8 cellular contexts compared by ENCODE assay signal in genomic region chr6:31546962-31547726, GRCh38. TPM values are rescaled to one million over a fixed set of nuclear protein-coding genes. Genes with fewer than 3 reads are reported as not detected.
DNase-seq lines count a peak whose midpoint lies in the region; ATAC-seq and TF ChIP-seq lines count a peak whose summit lies in the region.

TSS of gene NFKBIL1 (plus strand) at chr6:31547608. CDS start at chr6:31547695, 87 bp downstream.

- peak within 1 kb of the TSS; percentile 96 for H3K27ac ChIP-seq in Panc1 (ENCODE audit: low read length)
- peak within 1 kb of the TSS; percentile 75 to 80 for H3K27ac ChIP-seq in mucosa of rectum (ENCODE audit: low read depth in 2 of 2, low read length in 2 of 2)

- TF ChIP-seq POLR2A in erythroblast (IDR thresholded peaks at IDR 0.05; ENCODE audit: low read length): peak; percentile 65

- H3K4me1 ChIP-seq in Panc1 (ENCODE audit: control insufficient read depth, insufficient read depth, low read length) (peaks cover 12% of the 10 kb centered on the region), mucosa of rectum (ENCODE audit: control insufficient read depth in 2 of 2, insufficient read depth in 2 of 2, low read length in 2 of 2) (peaks cover 15 to 19% of the 10 kb centered on the region in 2 donors)

- peak; percentile 49 for ATAC-seq in GM21526 (IDR thresholded peaks at IDR 0.05; ENCODE audit: low FRiP score, unreplicated experiment)
- peak; percentile 94 for ATAC-seq in Panc1

- H3K27me3 ChIP-seq in Panc1 (ENCODE audit: control insufficient read depth, insufficient read depth, low read length) (no peaks in the 10 kb centered on the region), mucosa of rectum (ENCODE audit: control insufficient read depth in 2 of 2, insufficient read depth in 2 of 2, low read length in 2 of 2) (no peaks in the 10 kb centered on the region)

- POLR2A ChIA-PET in Panc1 (lab: Charles Lee): interaction anchor here (0.5 to 0.6 kb wide), 3 partner anchors 44 to 227 kb away, joined by 3 to 8 read pairs (median 7); no protein-coding TSS in a partner anchor

- H3K9me3 ChIP-seq in Panc1 (ENCODE audit: control insufficient read depth, insufficient read depth, low read depth, low read length): no peaks in the 10 kb centered on the region
- H3K9me3 ChIP-seq in mucosa of rectum (ENCODE audit: control insufficient read depth in 2 of 2, low read length in 2 of 2): no peaks in the 10 kb centered on the region

- peaks cover 49% of the 10 kb centered on the region for H3K36me3 Mint-ChIP-seq in activated T-cell treated with anti-CD3 and anti-CD28 coated beads, Interleukin-2, amount 50 U/mL, for 24 hours (ENCODE audit: low read depth)

- in situ Hi-C loops in KBM-7 (cut with MboI; ENCODE audit: low pct_unique_long_range_greater_than_20kb, low sequenced_read_pairs) (no loop called here), Panc1 (cut with HindIII; ENCODE audit: low pct_unique_long_range_greater_than_20kb, low sequenced_read_pairs) (no loop called here)

- H3K27ac Mint-ChIP-seq in activated T-cell treated with anti-CD3 and anti-CD28 coated beads, Interleukin-2, amount 50 U/mL, for 24 hours: peak within 1 kb of the TSS; percentile 95

- H3K4me3 Mint-ChIP-seq in activated T-cell treated with anti-CD3 and anti-CD28 coated beads, Interleukin-2, amount 50 U/mL, for 24 hours: peak within 1 kb of the TSS; percentile 76

- DNase-seq in COLO829 (ENCODE audit: low spot score) (peak; percentile 95), KBM-7 (peak; percentile 99), Panc1 (ENCODE audit: low read depth, low spot score) (peak; percentile 78), erythroblast (lab: John Stamatoyannopoulos, UW) (peak; percentile 96 to 97)
- peak; percentile 91 for DNase-seq in activated T-cell treated with anti-CD3 and anti-CD28 coated beads, Interleukin-2, amount 50 U/mL, for 24 hours
- DNase-seq in stimulated activated CD8-positive, alpha-beta memory T cell treated with anti-CD3 and anti-CD28 coated beads, Interleukin-4, amount 100 ng/mL, for 4 hours (ENCODE audit: low read depth in 2 of 2, low spot score in 1 of 2): peak; percentile 76 to 87

- intact Hi-C loops in Panc1 (cut with micrococcal nuclease; ENCODE audit: unreplicated experiment): loop anchor here (1.0 kb wide), 1 partner anchor 51 kb away; no protein-coding TSS in a partner anchor

- CTCF ChIA-PET in Panc1 (lab: Charles Lee): interaction anchor here (0.5 to 4.2 kb wide), 5 partner anchors 33 to 233 kb away, joined by 3 to 37 read pairs (median 5); no protein-coding TSS in a partner anchor

- H3K9ac ChIP-seq in mucosa of rectum (ENCODE audit: low read depth in 1 of 2, low read length in 2 of 2): peak within 1 kb of the TSS; percentile 78 to 81

- H3K4me3 ChIP-seq in Panc1 (ENCODE audit: low read depth in 2 of 2, low read length in 2 of 2) (peak within 1 kb of the TSS; percentile 60 to 80), mucosa of rectum (ENCODE audit: low read length in 2 of 2) (peak within 1 kb of the TSS; percentile 72 to 79)

- no peaks in the 10 kb centered on the region for H3K9me3 Mint-ChIP-seq in activated T-cell treated with anti-CD3 and anti-CD28 coated beads, Interleukin-2, amount 50 U/mL, for 24 hours

- H3K36me3 ChIP-seq in Panc1 (ENCODE audit: control insufficient read depth, insufficient read depth, low read length): no peaks in the 10 kb centered on the region
- peaks cover 3 to 14% of the 10 kb centered on the region in 2 donors for H3K36me3 ChIP-seq in mucosa of rectum (ENCODE audit: control insufficient read depth in 2 of 2, insufficient read depth in 2 of 2, low read length in 2 of 2)

- peaks cover 57% of the 10 kb centered on the region for H3K4me1 Mint-ChIP-seq in activated T-cell treated with anti-CD3 and anti-CD28 coated beads, Interleukin-2, amount 50 U/mL, for 24 hours (ENCODE audit: low read depth)

- H3K27me3 Mint-ChIP-seq in activated T-cell treated with anti-CD3 and anti-CD28 coated beads, Interleukin-2, amount 50 U/mL, for 24 hours: no peaks in the 10 kb centered on the region

- BruUV-seq in Panc1 (replicated peaks; lab: Mats Ljungman, UMichigan): no TSS peak

- no peak; the same call in none of the 2 replicates for TF ChIP-seq CTCF in Panc1 (IDR thresholded peaks at IDR 0.05)

RNA-seq across cellular contexts. Expression of gene NFKBIL1, which starts in this region (rescaled TPM):
- 27.9 TPM for total RNA-seq in Panc1 (2021; ENCODE audit: unreplicated experiment)
- 36.1 TPM for polyA plus RNA-seq in Panc1 (2012; ENCODE audit: insufficient read length)

Comparison
In these comparisons a context has a peak if more than half of its experiments do, and no peak if none do; other contexts are left out.
1. Peak in every context shown above with its lines: DNase-seq, ATAC-seq, H3K4me3 ChIP-seq and H3K27ac ChIP-seq.